8 cellular contexts compared by ENCODE assay signal in the genomic region with DNA sequence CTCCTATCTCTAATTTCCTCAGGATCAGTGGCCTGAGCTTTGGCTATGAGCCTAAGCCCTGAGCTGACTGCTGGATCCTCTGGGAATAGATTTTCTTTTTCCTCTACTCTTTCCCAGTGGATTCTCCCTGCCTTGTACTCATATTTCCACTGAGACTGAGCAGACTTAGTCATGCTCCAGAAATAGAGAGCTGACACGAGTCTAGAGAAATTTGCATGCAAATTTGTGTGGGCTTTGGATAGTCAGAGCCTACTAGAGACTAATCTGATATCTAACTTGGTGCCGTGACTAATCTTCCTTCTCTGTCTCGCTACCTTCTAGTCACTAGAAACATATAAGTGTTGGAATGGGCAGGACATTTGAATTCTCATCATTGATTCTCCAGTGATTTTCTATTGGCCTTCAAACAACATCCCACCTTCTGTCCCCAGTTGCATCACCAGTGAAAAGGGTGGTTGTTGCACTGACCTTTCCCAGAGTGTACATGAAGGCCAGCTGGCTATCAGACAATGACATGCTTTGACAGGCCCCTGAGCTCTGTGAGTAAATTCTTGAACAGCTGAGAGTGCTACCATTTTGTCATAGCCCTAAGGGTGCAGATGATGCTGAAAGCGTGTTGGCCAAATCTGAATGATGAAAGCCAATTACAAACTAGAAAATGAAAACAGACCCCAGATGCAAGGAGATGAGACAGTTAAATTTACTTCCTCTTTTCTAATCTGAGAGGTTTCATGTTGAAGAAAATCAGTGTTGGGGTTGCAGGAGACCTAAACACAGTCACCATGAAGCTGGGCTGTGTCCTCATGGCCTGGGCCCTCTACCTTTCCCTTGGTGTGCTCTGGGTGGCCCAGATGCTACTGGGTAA.
DNase-seq lines count a peak whose midpoint lies in the region; ATAC-seq and TF ChIP-seq lines count a peak whose summit lies in the region.

A gene with protein sequence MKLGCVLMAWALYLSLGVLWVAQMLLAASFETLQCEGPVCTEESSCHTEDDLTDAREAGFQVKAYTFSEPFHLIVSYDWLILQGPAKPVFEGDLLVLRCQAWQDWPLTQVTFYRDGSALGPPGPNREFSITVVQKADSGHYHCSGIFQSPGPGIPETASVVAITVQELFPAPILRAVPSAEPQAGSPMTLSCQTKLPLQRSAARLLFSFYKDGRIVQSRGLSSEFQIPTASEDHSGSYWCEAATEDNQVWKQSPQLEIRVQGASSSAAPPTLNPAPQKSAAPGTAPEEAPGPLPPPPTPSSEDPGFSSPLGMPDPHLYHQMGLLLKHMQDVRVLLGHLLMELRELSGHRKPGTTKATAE (plus strand): TSS at position 747 of the 865 bp plus-strand sequence. CDS start 36 bp downstream, at position 783.

- H3K4me3 ChIP-seq in AG09309 (ENCODE audit: control insufficient read depth, low read depth, low read length) (no peak within 1 kb of the TSS), SU-DHL-6 (ENCODE audit: insufficient read depth, low read length, poor library complexity, severe bottlenecking) (peak within 1 kb of the TSS; percentile 78)

- peak within 1 kb of the TSS; percentile 98 for H3K27ac ChIP-seq in SU-DHL-6 (ENCODE audit: low read depth, low read length)

- H2AFZ ChIP-seq in SU-DHL-6 (ENCODE audit: low read depth, low read length, severe bottlenecking): no peak within 1 kb of the TSS

- peak within 1 kb of the TSS; percentile 75 for H3K9ac ChIP-seq in SU-DHL-6 (ENCODE audit: low read length)

- peaks cover 52% of the 10 kb centered on the region for H3F3A ChIP-seq in SU-DHL-6 (ENCODE audit: insufficient read depth)

- peak; percentile 90 for DNase-seq in AG09309 (ENCODE audit: low read depth)
- peak; percentile 92 for DNase-seq in kidney glomerular epithelial cell (lab: John Stamatoyannopoulos, UW)
- no peak for DNase-seq in NCI-H1092 (lab: John Stamatoyannopoulos, UW)
- DNase-seq in activated CD8-positive, alpha-beta memory T cell treated with anti-CD3 and anti-CD28 coated beads, Interleukin-2, amount 50 U/mL, for 48 hours: no peak
- DNase-seq in stimulated activated CD4-positive, alpha-beta T cell treated with anti-CD3 and anti-CD28 coated beads, Interleukin-4, amount 100 ng/mL, for 4 hours: no peak

- H3K4me2 ChIP-seq in SU-DHL-6 (ENCODE audit: low read depth, low read length, poor library complexity, severe bottlenecking): peak within 1 kb of the TSS; percentile 91

- no peaks in the 10 kb centered on the region for H3K9me3 ChIP-seq in SU-DHL-6 (ENCODE audit: insufficient read depth, low read length)

- H3K36me3 ChIP-seq in SU-DHL-6 (ENCODE audit: low read length): peaks cover 16% of the 10 kb centered on the region

- 0 out of 2 replicates have a peak, but pooled peaks cover 5% of the 10 kb centered on the region for H4K20me1 ChIP-seq in SU-DHL-6 (ENCODE audit: low read depth, low read length)

- peak; percentile 67 for ATAC-seq in GM19035 (IDR thresholded peaks at IDR 0.05; ENCODE audit: unreplicated experiment)
- ATAC-seq in HG03103 (IDR thresholded peaks at IDR 0.05; ENCODE audit: low read depth, unreplicated experiment): peak; percentile 55

- peaks cover 42% of the 10 kb centered on the region for H3K79me2 ChIP-seq in SU-DHL-6 (ENCODE audit: insufficient read depth, low read length)

- no peaks in the 10 kb centered on the region for H3K27me3 ChIP-seq in SU-DHL-6 (ENCODE audit: low read length)

- H3K9me2 ChIP-seq in SU-DHL-6 (replicated peaks; ENCODE audit: insufficient read depth, low read length): no peaks in the 10 kb centered on the region

- no peak for TF ChIP-seq CTCF in AG09309 (IDR thresholded peaks at IDR 0.05; ENCODE audit: control insufficient read depth, insufficient read depth, low read depth, low read length, missing control alignments)
- TF ChIP-seq CTCF in SU-DHL-6 (IDR thresholded peaks at IDR 0.05; ENCODE audit: insufficient read depth, low read length, poor library complexity, severe bottlenecking): no peak

Comparison
In these comparisons a context has a peak if more than half of its experiments do, and no peak if none do; other contexts are left out.
1. DNase-seq: peak in AG09309 (single experiment) and kidney glomerular epithelial cell (single experiment); none in NCI-H1092 (single experiment), activated CD8-positive, alpha-beta memory T cell treated with anti-CD3 and anti-CD28 coated beads, Interleukin-2, amount 50 U/mL, for 48 hours (single experiment) and stimulated activated CD4-positive, alpha-beta T cell treated with anti-CD3 and anti-CD28 coated beads, Interleukin-4, amount 100 ng/mL, for 4 hours (0 of 2).